Comparison of ENCODE assay signal across 13 cellular contexts in genomic region chr5:154118385-154118784, GRCh38.
"Had no signal": no experiment of that assay in that cellular context is flagged by ENCODE, and none has a peak within 500 bp of the region (broad histone marks: within the 10 kb centered on the region; RNA-seq: fewer than 3 reads in every experiment).

No MANE protein-coding gene starts in this region.

- H3K27ac Mint-ChIP-seq: activated CD4-positive, alpha-beta T cell treated with anti-CD3 and anti-CD28 coated beads, Interleukin-2, amount 10 ng/mL, durations not matched to agents 24 days and 14 days; activated naive CD8-positive, alpha-beta T cell treated with anti-CD3 and anti-CD28 coated beads, Interleukin-2, amount 50 U/mL, for 24 hours; activated T-helper 1 cell treated with anti-CD3 and anti-CD28 coated beads, Interleukin-12 subunit alpha, Interleukin-12 subunit beta, Interleukin-2, Interleukin-4 antibody, amounts not matched to agents 30 ng/mL and 10 ng/mL and 1 ng/mL, durations not matched to agents 14 hours and 24 hours and 36 hours; natural killer cell treated with Interleukin-12 subunit alpha and Interleukin-12 subunit beta and Interleukin-15 and Interleukin-18, amount 100 ng/mL, for 72 hours; stimulated activated naive CD8-positive, alpha-beta T cell treated with anti-CD3 and anti-CD28 coated beads, Interleukin-15, Interleukin-2, amounts not matched to agents 100 ng/mL and 50 ng/mL, for 24 hours had no signal

- DNase-seq: activated CD4-positive, alpha-beta T cell treated with anti-CD3 and anti-CD28 coated beads, Interleukin-2, amount 10 ng/mL, durations not matched to agents 24 days and 14 days; activated CD4-positive, CD25-positive, alpha-beta regulatory T cell; activated naive CD8-positive, alpha-beta T cell treated with anti-CD3 and anti-CD28 coated beads, Interleukin-2, amount 50 U/mL, for 24 hours; aorta; heart left ventricle; immature natural killer cell; occipital lobe; psoas muscle; upper lobe of left lung had no signal

- H3K4me1 Mint-ChIP-seq: activated CD4-positive, alpha-beta T cell treated with anti-CD3 and anti-CD28 coated beads, Interleukin-2, amount 10 ng/mL, durations not matched to agents 24 days and 14 days; activated naive CD8-positive, alpha-beta T cell treated with anti-CD3 and anti-CD28 coated beads, Interleukin-2, amount 50 U/mL, for 24 hours; immature natural killer cell had no signal

- H3K9me3 Mint-ChIP-seq: activated naive CD8-positive, alpha-beta T cell treated with anti-CD3 and anti-CD28 coated beads, Interleukin-2, amount 50 U/mL, for 24 hours; natural killer cell treated with Interleukin-12 subunit alpha and Interleukin-12 subunit beta and Interleukin-15 and Interleukin-18, amount 100 ng/mL, for 72 hours had no signal

- H3K4me3 Mint-ChIP-seq: activated CD4-positive, alpha-beta T cell treated with anti-CD3 and anti-CD28 coated beads, Interleukin-2, amount 10 ng/mL, durations not matched to agents 24 days and 14 days; activated naive CD8-positive, alpha-beta T cell treated with anti-CD3 and anti-CD28 coated beads, Interleukin-2, amount 50 U/mL, for 24 hours; activated T-helper 1 cell treated with anti-CD3 and anti-CD28 coated beads, Interleukin-12 subunit alpha, Interleukin-12 subunit beta, Interleukin-2, Interleukin-4 antibody, amounts not matched to agents 30 ng/mL and 10 ng/mL and 1 ng/mL, durations not matched to agents 14 hours and 24 hours and 36 hours; immature natural killer cell; natural killer cell treated with Interleukin-12 subunit alpha and Interleukin-12 subunit beta and Interleukin-15 and Interleukin-18, amount 100 ng/mL, for 72 hours; stimulated activated naive CD8-positive, alpha-beta T cell treated with anti-CD3 and anti-CD28 coated beads, Interleukin-15, Interleukin-2, amounts not matched to agents 100 ng/mL and 50 ng/mL, for 24 hours had no signal

- ATAC-seq: activated naive CD8-positive, alpha-beta T cell treated with anti-CD3 and anti-CD28 coated beads, Interleukin-2, amount 50 U/mL, for 24 hours; natural killer cell treated with Interleukin-12 subunit alpha and Interleukin-12 subunit beta and Interleukin-15 and Interleukin-18, amount 100 ng/mL, for 72 hours; psoas muscle; sciatic nerve had no signal
